Comparison of ENCODE assay signal across 8 cellular contexts in genomic region chr7:98280791-98281756, GRCh38. TPM values are rescaled to one million over a fixed set of nuclear protein-coding genes. Genes with fewer than 3 reads are reported as not detected.
DNase-seq lines count a peak whose midpoint lies in the region; ATAC-seq and TF ChIP-seq lines count a peak whose summit lies in the region.

A gene with protein sequence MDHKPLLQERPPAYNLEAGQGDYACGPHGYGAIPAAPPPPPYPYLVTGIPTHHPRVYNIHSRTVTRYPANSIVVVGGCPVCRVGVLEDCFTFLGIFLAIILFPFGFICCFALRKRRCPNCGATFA (plus strand): TSS chr7:98281686. CDS start chr7:98281796, 110 bp downstream.

- 2 to 17% methylated on average over 4 to 7 of the region's 92 CpGs for WGBS in gastroesophageal sphincter (ENCODE audit: low coverage in 1 of 2), 2 donors

- no peaks in the 10 kb centered on the region for H3K36me3 ChIP-seq in MM.1S (replicated peaks; ENCODE audit: insufficient read depth, low read length)
- no peaks in the 10 kb centered on the region for H3K36me3 ChIP-seq in gastroesophageal sphincter

- in situ Hi-C loops in SK-MEL-5 (cut with HindIII; ENCODE audit: low pct_unique_long_range_greater_than_20kb, low sequenced_read_pairs): no loop called here

- TF ChIP-seq POLR2A in gastroesophageal sphincter (IDR thresholded peaks at IDR 0.05): peak; percentile 81 to 84

- peak within 1 kb of the TSS; percentile 90 for H2AFZ ChIP-seq in MM.1S (ENCODE audit: low read length)

- peaks cover 44% of the 10 kb centered on the region for H3K79me2 ChIP-seq in MM.1S (ENCODE audit: low read length)

- peak within 1 kb of the TSS; percentile 90 for H3K9ac ChIP-seq in MM.1S (ENCODE audit: low read length)

- H3K27ac ChIP-seq in MM.1S (ENCODE audit: low read length): peak within 1 kb of the TSS; percentile 84
- peak within 1 kb of the TSS; percentile 72 to 99 (median 94) for H3K27ac ChIP-seq in gastroesophageal sphincter

- peak within 1 kb of the TSS; percentile 83 for H3K4me3 ChIP-seq in MM.1S (ENCODE audit: low read length)
- peak within 1 kb of the TSS; percentile 75 to 99 for H3K4me3 ChIP-seq in gastroesophageal sphincter

- DNase-seq in ELF-1 (ENCODE audit: low read depth, low spot score): peak; percentile 81
- DNase-seq in H4 (ENCODE audit: low spot score): peak; percentile 69
- DNase-seq in MM.1S: peak; percentile 94
- peak; percentile 90 for DNase-seq in SK-MEL-5 (ENCODE audit: low read depth, low spot score)
- DNase-seq in activated naive CD4-positive, alpha-beta T cell treated with Interleukin-2 at 50 U/mL for 16 hours: peak; percentile 88
- DNase-seq in nucleus accumbens (lab: John Stamatoyannopoulos, UW): peak; percentile 18 to 93 (median 87)
- DNase-seq in superior temporal gyrus (ENCODE audit: extremely low spot score): peak; percentile 77

- H3K9me2 ChIP-seq in MM.1S (replicated peaks; ENCODE audit: insufficient read depth, low read length): no peaks in the 10 kb centered on the region

- TF ChIP-seq CTCF in MM.1S (IDR thresholded peaks at IDR 0.05; ENCODE audit: low read length) (peak; percentile 9; the same call in 1 of the 2 replicates), gastroesophageal sphincter (IDR thresholded peaks at IDR 0.05) (peak in 2 of 4 experiments; percentile 4 to 9)

- H3F3A ChIP-seq in MM.1S (ENCODE audit: insufficient read depth, low read length): peaks cover 9% of the 10 kb centered on the region

- no peaks in the 10 kb centered on the region for H4K20me1 ChIP-seq in MM.1S (ENCODE audit: insufficient read depth, low read length)

- H3K4me1 ChIP-seq in MM.1S (ENCODE audit: low read length) (peaks cover 10% of the 10 kb centered on the region; the same call in 1 of the 2 replicates), gastroesophageal sphincter (peaks cover 9 to 60% (median 41%) of the 10 kb centered on the region in 3 donors)

- H3K9me3 ChIP-seq in MM.1S (replicated peaks; ENCODE audit: insufficient read depth, low read length) (no peaks in the 10 kb centered on the region), gastroesophageal sphincter (no peaks in the 10 kb centered on the region)

- peak within 1 kb of the TSS; percentile 98 for H3K4me2 ChIP-seq in MM.1S (ENCODE audit: low read depth, low read length)

- peak; percentile 81 for ATAC-seq in gastroesophageal sphincter

- no peak for TF ChIP-seq EP300 in gastroesophageal sphincter (IDR thresholded peaks at IDR 0.05)

- H3K27me3 ChIP-seq in MM.1S (replicated peaks; ENCODE audit: insufficient read depth, low read length) (no peaks in the 10 kb centered on the region), gastroesophageal sphincter (no peaks in the 10 kb centered on the region)

RNA-seq across cellular contexts. Expression of the gene that starts here (rescaled TPM):
- 53.6 and 68.3 TPM in 2 replicates for total RNA-seq in H4 (2014; rRNA removed; shearing (Covaris generic))
- total RNA-seq in SK-MEL-5 (2014; rRNA removed; shearing (Covaris generic)): 126 and 184 TPM in 2 replicates
- polyA plus RNA-seq in SK-MEL-5 (2015; cell fraction: cytosol; rRNA removed): 112 and 129 TPM in 2 replicates
- 33.0 and 33.4 TPM in 2 replicates for polyA plus RNA-seq in SK-MEL-5 (2015; cell fraction: nucleus; rRNA removed)
- 10 to 100 TPM; 39.0 to 51.4 (median 45.5) TPM for total RNA-seq in gastroesophageal sphincter

Comparison
In these comparisons a context has a peak if more than half of its experiments do, and no peak if none do; other contexts are left out.
1. Peak in every context shown above with its lines: DNase-seq, ATAC-seq, H3K4me3 ChIP-seq and H3K27ac ChIP-seq.